Comparison of ENCODE assay signal across 33 cellular contexts in the genomic region with DNA sequence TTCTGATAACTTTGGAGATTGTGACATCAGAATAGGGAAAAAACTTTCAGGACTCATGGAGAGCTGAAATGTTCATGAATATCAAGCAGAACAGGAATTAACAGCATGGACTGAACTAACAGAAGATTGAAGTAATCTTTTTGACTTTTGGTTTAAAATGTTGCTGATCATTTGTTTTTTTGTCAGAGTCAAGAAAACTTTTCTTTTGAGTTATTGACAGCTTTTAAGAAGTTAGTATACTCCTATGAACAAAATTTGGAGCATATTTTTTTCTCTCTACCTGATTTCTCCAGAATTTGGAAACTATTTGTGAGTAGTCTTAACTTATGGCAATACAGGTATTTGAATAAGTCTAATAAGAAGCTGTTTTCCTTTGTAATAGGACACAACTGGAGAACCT.
"Had no signal": no experiment of that assay in that cellular context is flagged by ENCODE, and none has a peak within 500 bp of the region (broad histone marks: within the 10 kb centered on the region; RNA-seq: fewer than 3 reads in every experiment).

No MANE protein-coding gene starts in this region.

- H3K27me3 ChIP-seq: adrenal gland, body of pancreas, brain microvascular endothelial cell, breast epithelium had no signal

- H3K4me3 ChIP-seq: adrenal gland, body of pancreas, breast epithelium had no signal

- H3K36me3 ChIP-seq: adrenal gland, brain microvascular endothelial cell, breast epithelium had no signal

- DNase-seq: activated B cell treated with CpG ODN at 0.5 μM for 24 hours; activated CD4-positive, alpha-beta memory T cell treated with anti-CD3 and anti-CD28 coated beads for 36 hours; activated CD4-positive, alpha-beta T cell treated with anti-CD3 and anti-CD28 coated beads for 4 hours; activated CD4-positive, alpha-beta T cell treated with anti-CD3 and anti-CD28 coated beads, Interleukin-2, amount 10 ng/mL, durations not matched to agents 24 days and 14 days; activated CD4-positive, alpha-beta T cell treated with anti-CD3 and anti-CD28 coated beads, Interleukin-2, amount 50 U/mL, for 1 hour; activated CD4-positive, alpha-beta T cell treated with anti-CD3 and anti-CD28 coated beads, Interleukin-2, amount 50 U/mL, for 4 hours; activated CD4-positive, CD25-positive, alpha-beta regulatory T cell treated with anti-CD3 and anti-CD28 coated beads, Interleukin-2, amount 50 U/mL, for 72 hours; activated CD8-positive, alpha-beta memory T cell treated with anti-CD3 and anti-CD28 coated beads, Interleukin-2, amount 50 U/mL, for 4 hours; activated CD8-positive, alpha-beta T cell treated with anti-CD3 and anti-CD28 coated beads for 36 hours; activated effector memory CD4-positive, alpha-beta T cell treated with anti-CD3 and anti-CD28 coated beads, Interleukin-2, amount 50 U/mL, for 16 hours; activated gamma-delta T cell treated with Interleukin-2 at 50 U/mL for 16 hours; activated naive CD4-positive, alpha-beta T cell; activated naive CD4-positive, alpha-beta T cell treated with anti-CD3 and anti-CD28 coated beads for 36 hours; activated naive CD4-positive, alpha-beta T cell treated with anti-CD3 and anti-CD28 coated beads, Interleukin-2, amount 50 U/mL, for 16 hours; activated naive CD8-positive, alpha-beta T cell treated with anti-CD3 and anti-CD28 coated beads for 36 hours; activated T-cell treated with anti-CD3 and anti-CD28 coated beads for 4 hours; activated T-cell treated with anti-CD3 and anti-CD28 coated beads, Interleukin-2, amount 50 U/mL, for 1 hour; activated T-cell treated with anti-CD3 and anti-CD28 coated beads, Interleukin-2, amount 50 U/mL, for 4 hours; activated T-cell treated with anti-CD3 and anti-CD28 coated beads, Interleukin-2, amount 50 U/mL, for 72 hours; adrenal gland; amniotic stem cell; aorta; body of pancreas; brain microvascular endothelial cell; central memory CD4-positive, alpha-beta T cell; T-helper 2 cell; T-helper 9 cell had no signal

- FAIRE-seq: astrocyte, TTC549 had no signal

- H3K9me3 ChIP-seq: body of pancreas had no signal

- H3K4me1 ChIP-seq: adrenal gland, body of pancreas, breast epithelium had no signal

- H3K27ac ChIP-seq: adrenal gland, body of pancreas, brain microvascular endothelial cell, breast epithelium, VCaP had no signal

- ATAC-seq: activated CD8-positive, alpha-beta T cell treated with anti-CD3 and anti-CD28 coated beads for 36 hours; activated naive CD4-positive, alpha-beta T cell treated with anti-CD3 and anti-CD28 coated beads, Interleukin-2, amount 50 U/mL, for 72 hours; activated T-cell treated with anti-CD3 and anti-CD28 coated beads, Interleukin-2, amount 50 U/mL, for 4 hours; activated T-cell treated with anti-CD3 and anti-CD28 coated beads, Interleukin-2, amount 50 U/mL, for 72 hours; activated T-helper 17 cell treated with anti-CD3 and anti-CD28 coated beads, Interleukin-2, amount 50 U/mL, for 72 hours; body of pancreas had no signal
